3 cellular contexts compared by ENCODE assay signal in the genomic region with DNA sequence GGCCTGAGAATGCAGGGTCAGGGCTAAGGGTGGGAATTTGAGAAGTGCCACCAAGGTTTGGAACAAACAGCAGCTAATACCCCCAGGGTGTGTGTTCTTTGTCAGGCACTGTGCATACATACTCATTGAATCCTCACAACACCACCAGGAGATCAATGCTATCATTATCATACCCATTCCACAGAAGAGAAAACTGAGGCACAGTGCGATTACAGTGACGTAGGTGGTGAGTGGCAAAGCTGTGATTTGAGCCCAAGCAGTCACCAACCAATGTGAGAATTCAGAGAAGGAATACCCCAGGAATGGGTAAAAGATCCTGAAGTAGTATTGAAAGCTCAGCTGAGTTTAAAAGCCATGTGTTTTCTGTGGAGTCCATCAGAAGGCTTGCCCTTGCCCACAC.
TF ChIP-seq lines count a peak whose summit lies in the region.

No MANE protein-coding gene starts in this region.

TF ChIP-seq in IMR-90, 13 proteins besides CTCF, POLR2A, EP300 and RAD21:
- TF ChIP-seq MAFK (IDR thresholded peaks at IDR 0.05; ENCODE audit: low read depth, low read length), result no peak

TF ChIP-seq in K562, 482 proteins besides CTCF, POLR2A, EP300 and RAD21:
- no peak for TF ChIP-seq SMC3 (conservative IDR thresholded peaks at IDR 0.05; ENCODE audit: insufficient read depth, low read depth, low read length)
- TF ChIP-seq RBM25 (IDR thresholded peaks at IDR 0.05; ENCODE audit: low read depth, low read length, severe bottlenecking), result peak; percentile 84
- TF ChIP-seq MED1 (CRISPR knock-in tag; IDR thresholded peaks at IDR 0.05; ENCODE audit: borderline replicate concordance), result no peak
- TF ChIP-seq, protein P1, sequence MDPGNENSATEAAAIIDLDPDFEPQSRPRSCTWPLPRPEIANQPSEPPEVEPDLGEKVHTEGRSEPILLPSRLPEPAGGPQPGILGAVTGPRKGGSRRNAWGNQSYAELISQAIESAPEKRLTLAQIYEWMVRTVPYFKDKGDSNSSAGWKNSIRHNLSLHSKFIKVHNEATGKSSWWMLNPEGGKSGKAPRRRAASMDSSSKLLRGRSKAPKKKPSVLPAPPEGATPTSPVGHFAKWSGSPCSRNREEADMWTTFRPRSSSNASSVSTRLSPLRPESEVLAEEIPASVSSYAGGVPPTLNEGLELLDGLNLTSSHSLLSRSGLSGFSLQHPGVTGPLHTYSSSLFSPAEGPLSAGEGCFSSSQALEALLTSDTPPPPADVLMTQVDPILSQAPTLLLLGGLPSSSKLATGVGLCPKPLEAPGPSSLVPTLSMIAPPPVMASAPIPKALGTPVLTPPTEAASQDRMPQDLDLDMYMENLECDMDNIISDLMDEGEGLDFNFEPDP (CRISPR knock-in tag; IDR thresholded peaks at IDR 0.05), result no peak
- TF ChIP-seq NCOA2 (IDR thresholded peaks at IDR 0.05; ENCODE audit: partially characterized antibody in 2 of 2), result no peak

TF ChIP-seq in H1, 55 proteins besides CTCF, POLR2A, EP300 and RAD21:
- TF ChIP-seq GABPA (IDR thresholded peaks at IDR 0.05; ENCODE audit: borderline replicate concordance, insufficient read depth, low read length) (no peak), KDM1A (IDR thresholded peaks at IDR 0.05; ENCODE audit: borderline replicate concordance, low read length) (peak; percentile 81; the same call in 1 of the 2 replicates)
